Comparison of ENCODE assay signal across 10 cellular contexts in genomic region chr19:18013621-18014111, GRCh38. TPM values are rescaled to one million over a fixed set of nuclear protein-coding genes. Genes with fewer than 3 reads are reported as not detected.
A peak's percentile ranks its signal among the peaks of the same experiment; 100 is the strongest.
DNase-seq lines count a peak whose midpoint lies in the region; ATAC-seq and TF ChIP-seq lines count a peak whose summit lies in the region.
"Had no signal": no experiment of that assay in that cellular context is flagged by ENCODE, and none has a peak within 500 bp of the region (broad histone marks: within the 10 kb centered on the region; RNA-seq: fewer than 3 reads in every experiment).

No MANE protein-coding gene starts in this region.

- peaks cover 54% of the 10 kb centered on the region for H3K36me3 ChIP-seq in CD4-positive, CD25-positive, alpha-beta regulatory T cell (ENCODE audit: control insufficient read depth, insufficient read depth, low read length)
- H3K36me3 ChIP-seq in Peyer's patch: peaks cover 0 to 60% (median 0%) of the 10 kb centered on the region in 3 donors
- H3K36me3 ChIP-seq in esophagus muscularis mucosa: peaks cover 39 to 72% (median 62%) of the 10 kb centered on the region in 4 donors
- peaks cover 55% of the 10 kb centered on the region for H3K36me3 ChIP-seq in WERI-Rb-1

- H3K9me3 Mint-ChIP-seq in CD4-positive, CD25-positive, alpha-beta regulatory T cell: no peaks in the 10 kb centered on the region

- H3K9me3 ChIP-seq in CD4-positive, CD25-positive, alpha-beta regulatory T cell (ENCODE audit: control insufficient read depth in 2 of 2, low read length in 2 of 2): no peaks in the 10 kb centered on the region
- H3K9me3 ChIP-seq in Peyer's patch: no peaks in the 10 kb centered on the region
- H3K9me3 ChIP-seq in esophagus muscularis mucosa: no peaks in the 10 kb centered on the region
- H3K9me3 ChIP-seq in WERI-Rb-1 (ENCODE audit: severe bottlenecking): no peaks in the 10 kb centered on the region

- peak overlapping the region; percentile 96 to 99 (median 97) for H3K27ac Mint-ChIP-seq in CD4-positive, CD25-positive, alpha-beta regulatory T cell

- H3K4me3 Mint-ChIP-seq in CD4-positive, CD25-positive, alpha-beta regulatory T cell: peak overlapping the region; percentile 82 to 90 (median 84)

- peak overlapping the region; percentile 76 for H3K27ac ChIP-seq in CD4-positive, CD25-positive, alpha-beta regulatory T cell (ENCODE audit: insufficient read depth, low read length, poor library complexity, severe bottlenecking)
- H3K27ac ChIP-seq in Peyer's patch: peak overlapping the region; percentile 57 to 64 (median 60)
- peak overlapping the region; percentile 22 to 65 (median 54) for H3K27ac ChIP-seq in esophagus muscularis mucosa (replicated peaks in 1 of 4)
- H3K27ac ChIP-seq in WERI-Rb-1: no peak overlapping the region

- no peaks in the 10 kb centered on the region for H3K27me3 Mint-ChIP-seq in CD4-positive, CD25-positive, alpha-beta regulatory T cell

- H3K36me3 Mint-ChIP-seq in CD4-positive, CD25-positive, alpha-beta regulatory T cell: peaks cover 27% of the 10 kb centered on the region

- no peak for DNase-seq in CD4-positive, CD25-positive, alpha-beta regulatory T cell
- DNase-seq in Peyer's patch (peak in 1 of 3 donors; percentile 81), esophagus muscularis mucosa (ENCODE audit: extremely low spot score) (no peak), pons (ENCODE audit: low spot score) (peak; percentile 64), posterior cingulate gyrus (no peak), WERI-Rb-1 (no peak)
- no peak for DNase-seq in activated effector memory CD4-positive, alpha-beta T cell treated with anti-CD3 and anti-CD28 coated beads, Interleukin-2, amount 50 U/mL, for 16 hours
- DNase-seq: NCI-H1436 treated with DMSO at 0.1 percent for 48 hours, PC-3 had no signal

- peaks cover 51% of the 10 kb centered on the region for H3K4me1 ChIP-seq in CD4-positive, CD25-positive, alpha-beta regulatory T cell (ENCODE audit: control insufficient read depth, insufficient read depth, low read length, poor library complexity, severe bottlenecking)
- H3K4me1 ChIP-seq in Peyer's patch: peaks cover 0 to 29% (median 10%) of the 10 kb centered on the region in 4 donors
- H3K4me1 ChIP-seq in esophagus muscularis mucosa: peaks cover 63 to 98% (median 78%) of the 10 kb centered on the region in 4 donors

- TF ChIP-seq POLR2A in Peyer's patch (IDR thresholded peaks at IDR 0.05) (no peak), esophagus muscularis mucosa (IDR thresholded peaks at IDR 0.05; ENCODE audit: low read depth) (no peak)

- WGBS in esophagus muscularis mucosa: 54% methylated on average over 9 of the region's 9 CpGs

- intact Hi-C loops in esophagus muscularis mucosa (cut with DNase I): no loop called here
- intact Hi-C loops in posterior cingulate gyrus (cut with DNase I): no loop called here

- peaks cover 5 to 63% (median 36%) of the 10 kb centered on the region in 4 donors for H3K4me1 Mint-ChIP-seq in CD4-positive, CD25-positive, alpha-beta regulatory T cell

- no peak for TF ChIP-seq EP300 in esophagus muscularis mucosa (IDR thresholded peaks at IDR 0.05)

- no peaks in the 10 kb centered on the region for H3K27me3 ChIP-seq in CD4-positive, CD25-positive, alpha-beta regulatory T cell (ENCODE audit: control insufficient read depth, insufficient read depth, low read length)
- no peaks in the 10 kb centered on the region for H3K27me3 ChIP-seq in Peyer's patch
- H3K27me3 ChIP-seq in esophagus muscularis mucosa: no peaks in the 10 kb centered on the region
- no peaks in the 10 kb centered on the region for H3K27me3 ChIP-seq in WERI-Rb-1 (ENCODE audit: insufficient read depth, low read depth, severe bottlenecking)

- peak in 1 of 2 donors; percentile 7 for ATAC-seq in CD4-positive, CD25-positive, alpha-beta regulatory T cell (ENCODE audit: low read depth in 2 of 2)
- no peak for ATAC-seq in GM19455 (IDR thresholded peaks at IDR 0.05; ENCODE audit: unreplicated experiment)
- ATAC-seq: PC-3 had no signal

- peak overlapping the region; percentile 2 for H3K4me3 ChIP-seq in CD4-positive, CD25-positive, alpha-beta regulatory T cell (ENCODE audit: low read depth, low read length)
- H3K4me3 ChIP-seq in Peyer's patch: peak overlapping the region in 2 of 4 donors; percentile 9 to 18
- peak overlapping the region in 1 of 4 donors; percentile 12 for H3K4me3 ChIP-seq in esophagus muscularis mucosa
- no peak overlapping the region for H3K4me3 ChIP-seq in WERI-Rb-1 (ENCODE audit: low read depth, low read length)

- TF ChIP-seq CTCF in Peyer's patch (IDR thresholded peaks at IDR 0.05): no peak
- no peak for TF ChIP-seq CTCF in esophagus muscularis mucosa (IDR thresholded peaks at IDR 0.05)
- no peak for TF ChIP-seq CTCF in WERI-Rb-1 (IDR thresholded peaks at IDR 0.05; ENCODE audit: low read depth, low read length)

RNA-seq across cellular contexts. Expression of gene ARRDC2, which starts 5.7 kb away (rescaled TPM):
- 151 TPM for total RNA-seq in CD4-positive, CD25-positive, alpha-beta regulatory T cell
- polyA plus RNA-seq in CD4-positive, CD25-positive, alpha-beta regulatory T cell: 10 to 100 TPM; 25.9 to 42.7 (median 36.2) TPM
- 10 to 100 TPM; 26.8 to 94.9 (median 29.4) TPM for total RNA-seq in Peyer's patch
- total RNA-seq in esophagus muscularis mucosa: 10 to 100 TPM; 30.6 to 69.2 (median 62.5) TPM

RNA-seq across cellular contexts. Expression of gene KCNN1, which starts 46.8 kb away (rescaled TPM):
- not detected for total RNA-seq in CD4-positive, CD25-positive, alpha-beta regulatory T cell
- polyA plus RNA-seq in CD4-positive, CD25-positive, alpha-beta regulatory T cell: not detected
- total RNA-seq in Peyer's patch (not detected), esophagus muscularis mucosa (under 1 TPM in 2 of 4 donors, not detected in 2; 0.17 to 0.23 TPM)
- total RNA-seq: PC-3 had no signal
